In the genomic region with DNA sequence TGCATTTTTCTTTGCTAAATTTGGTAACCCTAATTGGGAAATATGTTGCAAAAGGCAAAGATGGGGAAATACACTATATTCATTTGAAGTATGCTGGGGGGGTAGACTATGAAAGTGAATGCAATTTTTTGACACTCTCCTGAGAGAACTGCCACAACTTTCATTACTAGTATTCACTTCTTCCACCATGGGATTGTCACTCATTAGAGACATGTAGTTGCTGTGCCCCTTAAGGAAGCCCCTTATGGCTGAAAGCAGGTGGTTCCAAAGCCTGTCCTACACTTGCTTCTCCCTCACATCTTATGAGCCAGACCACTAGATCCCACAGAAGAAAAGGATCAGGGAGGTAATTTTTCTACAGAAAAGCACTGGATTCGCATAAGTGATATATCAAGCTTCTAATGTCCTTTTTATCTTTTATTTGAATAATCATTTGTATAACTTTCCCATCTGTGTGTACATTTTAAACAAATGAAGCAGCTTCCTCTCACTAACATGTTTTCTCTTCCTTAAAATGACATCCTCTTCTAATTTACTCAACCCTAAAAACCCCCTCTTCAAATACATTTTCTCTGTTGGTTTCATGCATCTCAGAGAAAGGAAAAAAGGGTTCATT, we compare ENCODE assay signal across 9 cellular contexts.
DNase-seq lines count a peak whose midpoint lies in the region; ATAC-seq and TF ChIP-seq lines count a peak whose summit lies in the region.
"Had no signal": no experiment of that assay in that cellular context is flagged by ENCODE, and none has a peak within 500 bp of the region (broad histone marks: within the 10 kb centered on the region; RNA-seq: fewer than 3 reads in every experiment).

No MANE protein-coding gene starts in this region.

- no peak for TF ChIP-seq POLR2A in GM18505 (IDR thresholded peaks at IDR 0.05; ENCODE audit: borderline replicate concordance, extremely low read depth, insufficient read depth, insufficient read length)

- intact Hi-C loops in dendritic cell treated with granulocyte-macrophage colony-stimulating factor and Interleukin-4, amounts not matched to agents 40 ng/mL and 50 ng/mL, for 4 days (cut with micrococcal nuclease), result no loop called here

- peak overlapping the region; percentile 70 to 91 (median 85) for H3K4me3 Mint-ChIP-seq in IgD-negative memory B cell
- H3K4me3 Mint-ChIP-seq in dendritic cell treated with granulocyte-macrophage colony-stimulating factor and Interleukin-4, amounts not matched to agents 40 ng/mL and 50 ng/mL, for 4 days, result no peak overlapping the region

- peaks cover 69 to 78% (median 73%) of the 10 kb centered on the region in 3 donors for H3K4me1 Mint-ChIP-seq in IgD-negative memory B cell
- H3K4me1 Mint-ChIP-seq in dendritic cell treated with granulocyte-macrophage colony-stimulating factor and Interleukin-4, amounts not matched to agents 40 ng/mL and 50 ng/mL, for 4 days (ENCODE audit: low read depth), result peaks cover 74% of the 10 kb centered on the region

- peaks cover 0 to 2% (median 2%) of the 10 kb centered on the region in 3 donors for H3K9me3 Mint-ChIP-seq in IgD-negative memory B cell
- H3K9me3 Mint-ChIP-seq in dendritic cell treated with granulocyte-macrophage colony-stimulating factor and Interleukin-4, amounts not matched to agents 40 ng/mL and 50 ng/mL, for 4 days, result no peaks in the 10 kb centered on the region

- no peaks in the 10 kb centered on the region for H3K27me3 Mint-ChIP-seq in IgD-negative memory B cell
- no peaks in the 10 kb centered on the region for H3K27me3 Mint-ChIP-seq in dendritic cell treated with granulocyte-macrophage colony-stimulating factor and Interleukin-4, amounts not matched to agents 40 ng/mL and 50 ng/mL, for 4 days

- peaks cover 1% of the 10 kb centered on the region for H3K36me3 Mint-ChIP-seq in IgD-negative memory B cell
- no peaks in the 10 kb centered on the region for H3K36me3 Mint-ChIP-seq in dendritic cell treated with granulocyte-macrophage colony-stimulating factor and Interleukin-4, amounts not matched to agents 40 ng/mL and 50 ng/mL, for 4 days (ENCODE audit: low read depth)

- peak overlapping the region; percentile 95 to 98 (median 98) for H3K27ac Mint-ChIP-seq in IgD-negative memory B cell
- peak overlapping the region; percentile 51 for H3K27ac Mint-ChIP-seq in dendritic cell treated with granulocyte-macrophage colony-stimulating factor and Interleukin-4, amounts not matched to agents 40 ng/mL and 50 ng/mL, for 4 days

- DNase-seq in DMS153 treated with DMSO at 0.1 percent for 48 hours (lab: John Stamatoyannopoulos, UW; ENCODE audit: unreplicated experiment) (no peak), HCEC 1CT (no peak), HuH-7.5 (ENCODE audit: low spot score) (no peak), inferior parietal cortex (ENCODE audit: extremely low spot score) (no peak)
- DNase-seq: psoas muscle had no signal

- ATAC-seq in GM18505 (IDR thresholded peaks at IDR 0.05; ENCODE audit: unreplicated experiment) (peak; percentile 63), GM21723 (IDR thresholded peaks at IDR 0.05; ENCODE audit: unreplicated experiment) (peak; percentile 73)
- ATAC-seq: psoas muscle had no signal
